Comparison of ENCODE assay signal across 16 cellular contexts in genomic region chr2:180219471-180219870, GRCh38.
"Had no signal": no experiment of that assay in that cellular context is flagged by ENCODE, and none has a peak within 500 bp of the region (broad histone marks: within the 10 kb centered on the region; RNA-seq: fewer than 3 reads in every experiment).

No MANE protein-coding gene starts in this region.

- H3K4me2 ChIP-seq: hepatocyte had no signal

- H3K36me3 Mint-ChIP-seq: activated naive CD4-positive, alpha-beta T cell treated with anti-CD3 and anti-CD28 coated beads, Interleukin-2, amount 50 U/mL, for 24 hours had no signal

- H3K4me1 ChIP-seq: esophagus muscularis mucosa, upper lobe of left lung had no signal

- H3K27me3 Mint-ChIP-seq: stimulated activated naive CD8-positive, alpha-beta T cell treated with anti-CD3 and anti-CD28 coated beads, Interleukin-15, Interleukin-2, amounts not matched to agents 100 ng/mL and 50 ng/mL, for 24 hours had no signal

- H3K36me3 ChIP-seq: cardiac muscle cell, esophagus muscularis mucosa, upper lobe of left lung had no signal

- H3K9me3 ChIP-seq: upper lobe of left lung had no signal

- H3K4me3 ChIP-seq: cardiac muscle cell, esophagus muscularis mucosa, hepatocyte, upper lobe of left lung had no signal

- H2AFZ ChIP-seq: hepatocyte had no signal

- H3K27ac ChIP-seq: cardiac muscle cell, esophagus muscularis mucosa, hepatocyte, upper lobe of left lung had no signal

- H3K4me3 Mint-ChIP-seq: activated naive CD4-positive, alpha-beta T cell treated with anti-CD3 and anti-CD28 coated beads, Interleukin-2, amount 50 U/mL, for 24 hours; stimulated activated naive CD8-positive, alpha-beta T cell treated with anti-CD3 and anti-CD28 coated beads, Interleukin-15, Interleukin-2, amounts not matched to agents 100 ng/mL and 50 ng/mL, for 24 hours had no signal

- H3K79me2 ChIP-seq: hepatocyte had no signal

- H3K27me3 ChIP-seq: cardiac muscle cell, esophagus muscularis mucosa, hepatocyte, upper lobe of left lung had no signal

- DNase-seq: activated CD4-positive, CD25-positive, alpha-beta regulatory T cell; activated effector memory CD4-positive, alpha-beta T cell treated with Interleukin-2 at 50 U/mL for 16 hours; amygdala; kidney; left ventricle myocardium superior; stimulated activated CD4-positive, alpha-beta T cell treated with anti-CD3 and anti-CD28 coated beads, Interleukin-4, amount 100 ng/mL, for 1 hour; stimulated activated CD8-positive, alpha-beta memory T cell treated with anti-CD3 and anti-CD28 coated beads, Interleukin-4, amount 100 ng/mL, for 48 hours; T-helper 2 cell; upper lobe of left lung had no signal

- FAIRE-seq: colon, TTC549 had no signal

- H3K4me1 Mint-ChIP-seq: activated naive CD4-positive, alpha-beta T cell treated with anti-CD3 and anti-CD28 coated beads, Interleukin-2, amount 50 U/mL, for 24 hours had no signal

- H3K27ac Mint-ChIP-seq: activated naive CD4-positive, alpha-beta T cell treated with anti-CD3 and anti-CD28 coated beads, Interleukin-2, amount 50 U/mL, for 24 hours; stimulated activated naive CD8-positive, alpha-beta T cell treated with anti-CD3 and anti-CD28 coated beads, Interleukin-15, Interleukin-2, amounts not matched to agents 100 ng/mL and 50 ng/mL, for 24 hours had no signal
